11 cellular contexts compared by ENCODE assay signal in genomic region chr7:70578131-70578530, GRCh38.
"Had no signal": no experiment of that assay in that cellular context is flagged by ENCODE, and none has a peak within 500 bp of the region (broad histone marks: within the 10 kb centered on the region; RNA-seq: fewer than 3 reads in every experiment).

No MANE protein-coding gene starts in this region.

- H3K4me3 ChIP-seq: GM23248, GM23338, HAP-1 had no signal

- H3K27ac ChIP-seq: GM23248 had no signal

- H3K4me2 ChIP-seq: GM23338 had no signal

- H2AFZ ChIP-seq: GM23248, GM23338 had no signal

- H3K9ac ChIP-seq: GM23248 had no signal

- FAIRE-seq: H1, H54 had no signal

- H3K9me3 ChIP-seq: HAP-1 had no signal

- DNase-seq: GM23248, GOT3, H7, H9, HCEC 1CT, HFFc6 had no signal

- H3K4me1 ChIP-seq: HAP-1 had no signal

- H3K36me3 ChIP-seq: HAP-1 had no signal

- ATAC-seq: GM23338, HCT116 had no signal
